8 cellular contexts compared by ENCODE assay signal in genomic region chr2:130836501-130837174, GRCh38. TPM values are rescaled to one million over a fixed set of nuclear protein-coding genes. Genes with fewer than 3 reads are reported as not detected.
DNase-seq lines count a peak whose midpoint lies in the region; ATAC-seq, FAIRE-seq and TF ChIP-seq lines count a peak whose summit lies in the region.

A gene with protein sequence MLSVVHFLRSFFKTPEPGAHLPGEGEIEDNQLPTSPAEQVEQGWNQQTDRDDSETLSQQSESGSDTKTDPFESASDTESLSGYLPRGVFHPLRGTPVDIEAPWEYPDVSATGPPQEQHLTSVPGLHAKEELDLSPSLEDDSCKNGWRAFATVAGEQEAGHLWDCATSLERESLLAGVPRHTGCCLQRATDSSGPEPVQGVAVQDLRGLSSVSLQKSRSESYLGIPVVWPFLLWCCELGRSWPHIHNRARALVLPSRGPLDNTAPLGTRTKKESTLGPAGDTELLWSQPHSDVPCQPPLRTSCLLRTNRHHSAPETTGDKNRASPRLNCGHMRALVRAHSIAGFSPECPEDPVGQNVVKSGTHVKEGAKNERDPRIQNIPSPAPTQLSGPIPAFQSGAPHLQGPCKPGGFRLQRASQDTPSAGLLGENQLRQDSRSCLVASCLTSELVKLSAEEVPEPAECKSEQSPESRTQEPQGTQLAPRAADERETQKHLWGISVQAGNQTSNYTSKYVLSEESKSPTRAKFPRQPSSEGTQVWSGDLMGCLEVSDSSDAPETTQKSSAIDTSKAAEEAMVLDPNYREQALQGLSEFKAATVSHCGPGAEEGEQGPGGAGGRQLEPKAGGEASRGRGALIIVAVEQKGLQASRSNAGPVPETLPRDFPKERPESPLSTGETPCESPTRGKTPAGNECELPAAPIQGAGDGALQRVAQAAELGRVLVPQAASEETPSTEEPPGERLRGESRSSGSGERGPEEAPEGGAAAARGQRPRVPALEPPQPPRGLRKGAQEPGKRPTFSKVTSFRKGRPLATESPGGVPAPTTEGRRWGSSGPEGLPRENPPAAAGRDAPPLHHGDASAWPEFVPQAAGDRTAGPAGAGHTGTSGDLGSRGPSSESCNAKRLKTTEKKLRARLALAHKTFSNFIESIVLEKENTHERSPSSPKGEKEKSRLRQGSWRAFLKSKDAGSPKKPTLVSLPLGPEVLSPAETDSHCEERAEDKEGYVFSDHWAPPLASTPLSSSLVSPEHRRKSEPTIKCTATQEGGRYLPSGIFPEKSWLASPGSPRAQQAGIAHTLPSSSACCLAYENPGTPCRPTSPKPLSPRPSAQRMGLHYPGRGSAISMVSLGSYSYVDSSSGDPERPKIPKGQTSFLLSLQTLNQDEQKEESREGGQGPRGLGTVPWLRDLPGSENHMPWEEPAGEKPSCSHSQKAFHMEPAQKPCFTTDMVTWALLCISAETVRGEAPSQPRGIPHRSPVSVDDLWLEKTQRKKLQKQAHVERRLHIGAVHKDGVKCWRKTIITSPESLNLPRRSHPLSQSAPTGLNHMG (N-terminal part only) (plus strand): TSS chr2:130836914. CDS start chr2:130836954, 40 bp downstream.

- no peak for TF ChIP-seq CTCF in lower leg skin (IDR thresholded peaks at IDR 0.05)
- no peak for TF ChIP-seq CTCF in upper lobe of left lung (IDR thresholded peaks at IDR 0.05)

- H3K4me3 ChIP-seq in lower leg skin (ENCODE audit: low read depth, poor library complexity, severe bottlenecking) (peak within 1 kb of the TSS; percentile 33), upper lobe of left lung (peak within 1 kb of the TSS in 3 of 4 donors; percentile 31 to 44 (median 36))

- H3K4me1 ChIP-seq in upper lobe of left lung = peaks cover 5 to 16% (median 9%) of the 10 kb centered on the region in 4 donors

- TF ChIP-seq POLR2A in GM12891 (IDR thresholded peaks at IDR 0.05; ENCODE audit: low read depth, low read length) (no peak), lower leg skin (IDR thresholded peaks at IDR 0.05) (no peak), upper lobe of left lung (IDR thresholded peaks at IDR 0.05) (no peak)

- DNase-seq in A172 (ENCODE audit: low spot score) (peak; percentile 46), GM12891 (ENCODE audit: insufficient read length, low spot score) (peak; percentile 61), NCI-H2227 treated with DMSO at 0.1 percent for 48 hours (lab: John Stamatoyannopoulos, UW) (peak; percentile 77), caudate nucleus (lab: John Stamatoyannopoulos, UW) (peak in 22 of 61 donors; percentile 17 to 70 (median 40)), lower leg skin (ENCODE audit: low spot score in 2 of 2) (no peak), upper lobe of left lung (peak; percentile 45 to 93), GF-D8 (lab: John Stamatoyannopoulos, UW) (no peak)

- H3K9me3 ChIP-seq in upper lobe of left lung = no peaks in the 10 kb centered on the region

- ATAC-seq in upper lobe of left lung (ENCODE audit: low FRiP score in 2 of 2) (peak; percentile 48 to 64), HG03108 (IDR thresholded peaks at IDR 0.05; ENCODE audit: unreplicated experiment) (no peak)

- TF ChIP-seq EP300 in upper lobe of left lung (IDR thresholded peaks at IDR 0.05) = no peak

- peaks cover 0 to 18% (median 10%) of the 10 kb centered on the region in 4 donors for H3K27me3 ChIP-seq in upper lobe of left lung

- FAIRE-seq in GM12891 (lab: Jason Lieb, UNC) = no peak

- no peaks in the 10 kb centered on the region for H3K36me3 ChIP-seq in upper lobe of left lung

- H3K27ac ChIP-seq in caudate nucleus (ENCODE audit: low read depth, low read length) (peak within 1 kb of the TSS; percentile 58), upper lobe of left lung (no peak within 1 kb of the TSS)

- WGBS in lower leg skin, 2 donors = 3 to 4% methylated on average over 26 to 58 of the region's 70 CpGs
- WGBS in upper lobe of left lung, 2 donors = 0 to 38% methylated on average over 5 to 8 of the region's 70 CpGs

- intact Hi-C loops in lower leg skin (cut with DNase I; ENCODE audit: low total_unique reads) = no loop called here

TF ChIP-seq in GM12891, 5 proteins besides CTCF, POLR2A, EP300 and RAD21:
- TF ChIP-seq SPI1 (IDR thresholded peaks at IDR 0.05; ENCODE audit: low read depth, low read length) (no peak), POLR2AphosphoS5 (IDR thresholded peaks at IDR 0.05; ENCODE audit: low read depth, low read length) (no peak), PAX5 (IDR thresholded peaks at IDR 0.05; ENCODE audit: insufficient read depth, low read length, severe bottlenecking) (no peak), TAF1 (IDR thresholded peaks at IDR 0.05; ENCODE audit: low read depth, low read length) (no peak), POU2F2 (IDR thresholded peaks at IDR 0.05; ENCODE audit: low read depth, low read length) (no peak)
TF ChIP-seq in GM12891: peak in this region for 0.

RNA-seq across cellular contexts. Expression of the gene that starts here (rescaled TPM):
- 6.6 and 12.2 TPM in 2 replicates for total RNA-seq in A172 (2014; rRNA removed; shearing (Covaris generic))
- 0.26 TPM for polyA plus RNA-seq in GM12891 (2012; ENCODE audit: low read depth, missing spikeins)
- 100 to 1,000 TPM; 106 to 220 (median 120) TPM for total RNA-seq in lower leg skin
- total RNA-seq in upper lobe of left lung = 100 to 1,000 TPM in 1 of 6 donors, 10 to 100 TPM in 5; 10.1 to 101 (median 22.5) TPM

Comparison
In these comparisons a context has a peak if more than half of its experiments do, and no peak if none do; other contexts are left out.
1. DNase-seq: peak in A172 (single experiment), GM12891 (single experiment), NCI-H2227 treated with DMSO at 0.1 percent for 48 hours (single experiment) and upper lobe of left lung (2 of 2); none in lower leg skin (0 of 2) and GF-D8 (single experiment).